28 cellular contexts compared by ENCODE assay signal in genomic region chr11:77724639-77725038, GRCh38.
A peak's percentile ranks its signal among the peaks of the same experiment; 100 is the strongest.
DNase-seq lines count a peak whose midpoint lies in the region; FAIRE-seq and TF ChIP-seq lines count a peak whose summit lies in the region.
"Had no signal": no experiment of that assay in that cellular context is flagged by ENCODE, and none has a peak within 500 bp of the region (broad histone marks: within the 10 kb centered on the region; RNA-seq: fewer than 3 reads in every experiment).

No MANE protein-coding gene starts in this region.

- H3K27ac ChIP-seq in left ventricle myocardium inferior (replicated peaks) = no peak overlapping the region
- H3K27ac ChIP-seq: epithelial cell of prostate, parathyroid adenoma, SJSA1, skin epidermis, VCaP had no signal

- FAIRE-seq in GM19239 (lab: Jason Lieb, UNC) (peak; percentile 21), H54 (lab: Jason Lieb, UNC) (no peak)
- FAIRE-seq: colon had no signal

- H3K4me1 ChIP-seq in left ventricle myocardium inferior = peaks cover 7% of the 10 kb centered on the region
- H3K4me1 ChIP-seq: parathyroid adenoma, SJSA1 had no signal

- H3K4me3 ChIP-seq in left ventricle myocardium inferior = no peak overlapping the region
- H3K4me3 ChIP-seq: SJSA1, skin epidermis had no signal

- H3K4me1 Mint-ChIP-seq in glutamatergic neuron (ENCODE audit: low read depth, unreplicated experiment) = peaks cover 21% of the 10 kb centered on the region

- H3K27me3 Mint-ChIP-seq in glutamatergic neuron (ENCODE audit: unreplicated experiment) = peaks cover 5% of the 10 kb centered on the region
- H3K27me3 Mint-ChIP-seq: activated naive CD8-positive, alpha-beta T cell treated with anti-CD3 and anti-CD28 coated beads for 36 hours had no signal

- no peaks in the 10 kb centered on the region for H3K27me3 ChIP-seq in left ventricle myocardium inferior (ENCODE audit: low read depth)
- H3K27me3 ChIP-seq: SJSA1 had no signal

- H3K9me3 Mint-ChIP-seq in glutamatergic neuron (ENCODE audit: unreplicated experiment) = peaks cover 2% of the 10 kb centered on the region
- H3K9me3 Mint-ChIP-seq: activated naive CD8-positive, alpha-beta T cell treated with anti-CD3 and anti-CD28 coated beads for 36 hours had no signal

- TF ChIP-seq CTCF in glutamatergic neuron (IDR thresholded peaks at IDR 0.05; ENCODE audit: partially characterized antibody, unreplicated experiment) = no peak
- TF ChIP-seq CTCF in left ventricle myocardium inferior (IDR thresholded peaks at IDR 0.05; ENCODE audit: borderline replicate concordance) = no peak

- intact Hi-C loops in left ventricle myocardium inferior (cut with micrococcal nuclease) = no loop called here

- DNase-seq in ELF-1 (ENCODE audit: low read depth, low spot score) (peak; percentile 12), GM19239 (ENCODE audit: insufficient read length, low spot score) (no peak), NCI-H2171 treated with DMSO at 0.1 percent for 48 hours (lab: John Stamatoyannopoulos, UW) (peak; percentile 98), glutamatergic neuron (peak; percentile 63), H4 (ENCODE audit: low spot score) (no peak), H54 (ENCODE audit: insufficient read length, low spot score) (no peak), D341Med (ENCODE audit: low spot score) (no peak), left ventricle myocardium inferior (no peak)
- DNase-seq: activated CD4-positive, alpha-beta T cell treated with anti-CD3 and anti-CD28 coated beads for 48 hours; activated effector memory CD4-positive, alpha-beta T cell treated with anti-CD3 and anti-CD28 coated beads, Interleukin-2, amount 50 U/mL, for 16 hours; activated naive CD8-positive, alpha-beta T cell treated with anti-CD3 and anti-CD28 coated beads for 36 hours; aorta; C1 segment of cervical spinal cord; COR-L47; DND-41; effector memory CD4-positive, alpha-beta T cell; Kasumi-1; mesenchymal stem cell; MV-4-11; NCI-H774; stimulated activated naive CD4-positive, alpha-beta T cell; T-helper 9 cell had no signal

- no peaks in the 10 kb centered on the region for H3K36me3 Mint-ChIP-seq in glutamatergic neuron (ENCODE audit: unreplicated experiment)

- TF ChIP-seq POLR2A in H54 (IDR thresholded peaks at IDR 0.05; ENCODE audit: low read depth, low read length) = no peak

- H3K27ac Mint-ChIP-seq in glutamatergic neuron (ENCODE audit: unreplicated experiment) = peak overlapping the region; percentile 65
- H3K27ac Mint-ChIP-seq: activated naive CD8-positive, alpha-beta T cell treated with anti-CD3 and anti-CD28 coated beads for 36 hours had no signal

- H3K36me3 ChIP-seq in left ventricle myocardium inferior = peaks cover 23% of the 10 kb centered on the region
- H3K36me3 ChIP-seq: SJSA1 had no signal

- peak overlapping the region; percentile 55 for H3K4me3 Mint-ChIP-seq in glutamatergic neuron (ENCODE audit: unreplicated experiment)
- H3K4me3 Mint-ChIP-seq: activated naive CD8-positive, alpha-beta T cell treated with anti-CD3 and anti-CD28 coated beads for 36 hours had no signal

- H3K9me3 ChIP-seq in left ventricle myocardium inferior (replicated peaks) = no peaks in the 10 kb centered on the region
- H3K9me3 ChIP-seq: SJSA1 had no signal

Comparison
In these comparisons a context has a peak if more than half of its experiments do, and no peak if none do; other contexts are left out.
1. DNase-seq: peak in ELF-1 (single experiment), NCI-H2171 treated with DMSO at 0.1 percent for 48 hours (single experiment) and glutamatergic neuron (single experiment); none in GM19239 (single experiment), H4 (single experiment), H54 (single experiment), D341Med (single experiment) and left ventricle myocardium inferior (single experiment).